In genomic region chr4:102625232-102625930, GRCh38 we compare ENCODE assay signal across 1 cellular context.
TF ChIP-seq lines count a peak whose summit lies in the region.

No MANE protein-coding gene starts in this region.

TF ChIP-seq in HepG2, 621 proteins besides CTCF, POLR2A, EP300 and RAD21 (continued from another document and continues in another):
- no peak for TF ChIP-seq ZNF614 (CRISPR knock-in tag; IDR thresholded peaks at IDR 0.05; ENCODE audit: borderline replicate concordance)
- TF ChIP-seq ZNF430 (CRISPR knock-in tag; IDR thresholded peaks at IDR 0.05) = no peak
- no peak for TF ChIP-seq ZNF138 (CRISPR knock-in tag; IDR thresholded peaks at IDR 0.05; ENCODE audit: low read depth)
- no peak for TF ChIP-seq TP53 (CRISPR knock-in tag; conservative IDR thresholded peaks at IDR 0.05)
- TF ChIP-seq, protein P1, sequence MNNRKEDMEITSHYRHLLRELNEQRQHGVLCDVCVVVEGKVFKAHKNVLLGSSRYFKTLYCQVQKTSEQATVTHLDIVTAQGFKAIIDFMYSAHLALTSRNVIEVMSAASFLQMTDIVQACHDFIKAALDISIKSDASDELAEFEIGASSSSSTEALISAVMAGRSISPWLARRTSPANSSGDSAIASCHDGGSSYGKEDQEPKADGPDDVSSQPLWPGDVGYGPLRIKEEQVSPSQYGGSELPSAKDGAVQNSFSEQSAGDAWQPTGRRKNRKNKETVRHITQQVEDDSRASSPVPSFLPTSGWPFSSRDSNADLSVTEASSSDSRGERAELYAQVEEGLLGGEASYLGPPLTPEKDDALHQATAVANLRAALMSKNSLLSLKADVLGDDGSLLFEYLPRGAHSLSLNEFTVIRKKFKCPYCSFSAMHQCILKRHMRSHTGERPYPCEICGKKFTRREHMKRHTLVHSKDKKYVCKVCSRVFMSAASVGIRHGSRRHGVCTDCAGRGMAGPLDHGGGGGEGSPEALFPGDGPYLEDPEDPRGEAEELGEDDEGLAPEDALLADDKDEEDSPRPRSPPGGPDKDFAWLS (CRISPR knock-in tag; IDR thresholded peaks at IDR 0.05; ENCODE audit: borderline replicate concordance) = no peak
- no peak for TF ChIP-seq KDM2A (CRISPR knock-in tag; IDR thresholded peaks at IDR 0.05; ENCODE audit: borderline replicate concordance, low read depth)
- TF ChIP-seq ZNF205 (CRISPR knock-in tag; IDR thresholded peaks at IDR 0.05) = no peak
- TF ChIP-seq ZNF460 (CRISPR knock-in tag; IDR thresholded peaks at IDR 0.05; ENCODE audit: borderline replicate concordance) = no peak
- TF ChIP-seq ZGPAT (CRISPR knock-in tag; IDR thresholded peaks at IDR 0.05) = no peak
- no peak for TF ChIP-seq GPBP1L1 (CRISPR knock-in tag; IDR thresholded peaks at IDR 0.05)
- TF ChIP-seq SETDB1 (CRISPR knock-in tag; IDR thresholded peaks at IDR 0.05; ENCODE audit: borderline replicate concordance) = no peak
- TF ChIP-seq STAG1 (CRISPR knock-in tag; IDR thresholded peaks at IDR 0.05) = peak; percentile 82
- no peak for TF ChIP-seq ZNF839 (CRISPR knock-in tag; IDR thresholded peaks at IDR 0.05; ENCODE audit: borderline replicate concordance)
- TF ChIP-seq KMT2A (CRISPR knock-in tag; IDR thresholded peaks at IDR 0.05) = no peak
- TF ChIP-seq ZSCAN31 (CRISPR knock-in tag; IDR thresholded peaks at IDR 0.05; ENCODE audit: low read depth) = no peak
- TF ChIP-seq ZNF670 (CRISPR knock-in tag; IDR thresholded peaks at IDR 0.05; ENCODE audit: borderline replicate concordance) = no peak
- TF ChIP-seq RFX5 (IDR thresholded peaks at IDR 0.05; ENCODE audit: low read depth, low read length) = no peak
- no peak for TF ChIP-seq ZNF724P (CRISPR knock-in tag; IDR thresholded peaks at IDR 0.05; ENCODE audit: borderline replicate concordance)
- no peak for TF ChIP-seq PPARG (CRISPR knock-in tag; conservative IDR thresholded peaks at IDR 0.05)
- no peak for TF ChIP-seq NFE2L1 (CRISPR knock-in tag; IDR thresholded peaks at IDR 0.05; ENCODE audit: borderline replicate concordance)
- TF ChIP-seq TMF1 (CRISPR knock-in tag; IDR thresholded peaks at IDR 0.05; ENCODE audit: low read depth) = no peak
- TF ChIP-seq NFATC3 (CRISPR knock-in tag; IDR thresholded peaks at IDR 0.05) = no peak
- no peak for TF ChIP-seq SALL1 (CRISPR knock-in tag; IDR thresholded peaks at IDR 0.05)
- TF ChIP-seq NFE2L2 (IDR thresholded peaks at IDR 0.05; ENCODE audit: low read length) = no peak
- no peak for TF ChIP-seq ZNF264 (CRISPR knock-in tag; IDR thresholded peaks at IDR 0.05)
- no peak for TF ChIP-seq ZNF337 (CRISPR knock-in tag; IDR thresholded peaks at IDR 0.05; ENCODE audit: borderline replicate concordance, low read depth)
- peak; percentile 31; the same call in 1 of the 2 replicates for TF ChIP-seq ETV5 (CRISPR knock-in tag; IDR thresholded peaks at IDR 0.05; ENCODE audit: borderline replicate concordance)
- no peak for TF ChIP-seq BHLHE40 (IDR thresholded peaks at IDR 0.05; ENCODE audit: low read length)
- no peak for TF ChIP-seq ZNF589 (CRISPR knock-in tag; conservative IDR thresholded peaks at IDR 0.05)
- no peak for TF ChIP-seq LRRFIP1 (CRISPR knock-in tag; conservative IDR thresholded peaks at IDR 0.05)
- TF ChIP-seq FLYWCH1 (CRISPR knock-in tag; IDR thresholded peaks at IDR 0.05) = no peak
- TF ChIP-seq ZNF713 (CRISPR knock-in tag; IDR thresholded peaks at IDR 0.05) = no peak
- TF ChIP-seq CBX2 (IDR thresholded peaks at IDR 0.05; ENCODE audit: low read depth, low read length) = no peak
- TF ChIP-seq CBX2 (CRISPR knock-in tag; IDR thresholded peaks at IDR 0.05; ENCODE audit: low read depth) = no peak
- peak; percentile 45 for TF ChIP-seq ZNF687 (CRISPR knock-in tag; IDR thresholded peaks at IDR 0.05)
- TF ChIP-seq ZSCAN29 (CRISPR knock-in tag; conservative IDR thresholded peaks at IDR 0.05) = no peak
- TF ChIP-seq, protein P2, sequence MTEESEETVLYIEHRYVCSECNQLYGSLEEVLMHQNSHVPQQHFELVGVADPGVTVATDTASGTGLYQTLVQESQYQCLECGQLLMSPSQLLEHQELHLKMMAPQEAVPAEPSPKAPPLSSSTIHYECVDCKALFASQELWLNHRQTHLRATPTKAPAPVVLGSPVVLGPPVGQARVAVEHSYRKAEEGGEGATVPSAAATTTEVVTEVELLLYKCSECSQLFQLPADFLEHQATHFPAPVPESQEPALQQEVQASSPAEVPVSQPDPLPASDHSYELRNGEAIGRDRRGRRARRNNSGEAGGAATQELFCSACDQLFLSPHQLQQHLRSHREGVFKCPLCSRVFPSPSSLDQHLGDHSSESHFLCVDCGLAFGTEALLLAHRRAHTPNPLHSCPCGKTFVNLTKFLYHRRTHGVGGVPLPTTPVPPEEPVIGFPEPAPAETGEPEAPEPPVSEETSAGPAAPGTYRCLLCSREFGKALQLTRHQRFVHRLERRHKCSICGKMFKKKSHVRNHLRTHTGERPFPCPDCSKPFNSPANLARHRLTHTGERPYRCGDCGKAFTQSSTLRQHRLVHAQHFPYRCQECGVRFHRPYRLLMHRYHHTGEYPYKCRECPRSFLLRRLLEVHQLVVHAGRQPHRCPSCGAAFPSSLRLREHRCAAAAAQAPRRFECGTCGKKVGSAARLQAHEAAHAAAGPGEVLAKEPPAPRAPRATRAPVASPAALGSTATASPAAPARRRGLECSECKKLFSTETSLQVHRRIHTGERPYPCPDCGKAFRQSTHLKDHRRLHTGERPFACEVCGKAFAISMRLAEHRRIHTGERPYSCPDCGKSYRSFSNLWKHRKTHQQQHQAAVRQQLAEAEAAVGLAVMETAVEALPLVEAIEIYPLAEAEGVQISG (CRISPR knock-in tag; IDR thresholded peaks at IDR 0.05) = no peak
- no peak for TF ChIP-seq ZNF44 (CRISPR knock-in tag; IDR thresholded peaks at IDR 0.05)
- no peak for TF ChIP-seq IKZF5 (CRISPR knock-in tag; IDR thresholded peaks at IDR 0.05)
- TF ChIP-seq XRCC5 (optimal IDR thresholded peaks at IDR 0.05; ENCODE audit: low read length) = peak; percentile 25
- no peak for TF ChIP-seq ZNF382 (CRISPR knock-in tag; IDR thresholded peaks at IDR 0.05; ENCODE audit: borderline replicate concordance)
- TF ChIP-seq, protein P3, sequence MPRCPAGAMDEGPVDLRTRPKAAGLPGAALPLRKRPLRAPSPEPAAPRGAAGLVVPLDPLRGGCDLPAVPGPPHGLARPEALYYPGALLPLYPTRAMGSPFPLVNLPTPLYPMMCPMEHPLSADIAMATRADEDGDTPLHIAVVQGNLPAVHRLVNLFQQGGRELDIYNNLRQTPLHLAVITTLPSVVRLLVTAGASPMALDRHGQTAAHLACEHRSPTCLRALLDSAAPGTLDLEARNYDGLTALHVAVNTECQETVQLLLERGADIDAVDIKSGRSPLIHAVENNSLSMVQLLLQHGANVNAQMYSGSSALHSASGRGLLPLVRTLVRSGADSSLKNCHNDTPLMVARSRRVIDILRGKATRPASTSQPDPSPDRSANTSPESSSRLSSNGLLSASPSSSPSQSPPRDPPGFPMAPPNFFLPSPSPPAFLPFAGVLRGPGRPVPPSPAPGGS (CRISPR knock-in tag; IDR thresholded peaks at IDR 0.05) = no peak
- TF ChIP-seq, protein P4, sequence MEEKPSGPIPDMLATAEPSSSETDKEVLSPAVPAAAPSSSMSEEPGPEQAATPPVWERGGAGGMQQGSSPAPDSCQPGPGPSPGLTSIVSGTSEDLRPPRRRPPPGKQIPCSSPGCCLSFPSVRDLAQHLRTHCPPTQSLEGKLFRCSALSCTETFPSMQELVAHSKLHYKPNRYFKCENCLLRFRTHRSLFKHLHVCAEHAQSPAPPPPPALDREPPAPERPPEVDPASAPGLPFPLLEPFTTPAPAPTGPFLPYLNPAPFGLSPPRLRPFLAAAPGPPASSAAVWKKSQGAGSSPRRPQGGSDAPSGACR (CRISPR knock-in tag; IDR thresholded peaks at IDR 0.05) = no peak
- TF ChIP-seq, protein P5, sequence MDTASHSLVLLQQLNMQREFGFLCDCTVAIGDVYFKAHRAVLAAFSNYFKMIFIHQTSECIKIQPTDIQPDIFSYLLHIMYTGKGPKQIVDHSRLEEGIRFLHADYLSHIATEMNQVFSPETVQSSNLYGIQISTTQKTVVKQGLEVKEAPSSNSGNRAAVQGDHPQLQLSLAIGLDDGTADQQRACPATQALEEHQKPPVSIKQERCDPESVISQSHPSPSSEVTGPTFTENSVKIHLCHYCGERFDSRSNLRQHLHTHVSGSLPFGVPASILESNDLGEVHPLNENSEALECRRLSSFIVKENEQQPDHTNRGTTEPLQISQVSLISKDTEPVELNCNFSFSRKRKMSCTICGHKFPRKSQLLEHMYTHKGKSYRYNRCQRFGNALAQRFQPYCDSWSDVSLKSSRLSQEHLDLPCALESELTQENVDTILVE (CRISPR knock-in tag; IDR thresholded peaks at IDR 0.05) = no peak
- no peak for TF ChIP-seq HOXA9 (CRISPR knock-in tag; IDR thresholded peaks at IDR 0.05; ENCODE audit: borderline replicate concordance)
- TF ChIP-seq GTF3A (CRISPR knock-in tag; conservative IDR thresholded peaks at IDR 0.05) = no peak
